Comparison of ENCODE assay signal across 17 cellular contexts in the genomic region with DNA sequence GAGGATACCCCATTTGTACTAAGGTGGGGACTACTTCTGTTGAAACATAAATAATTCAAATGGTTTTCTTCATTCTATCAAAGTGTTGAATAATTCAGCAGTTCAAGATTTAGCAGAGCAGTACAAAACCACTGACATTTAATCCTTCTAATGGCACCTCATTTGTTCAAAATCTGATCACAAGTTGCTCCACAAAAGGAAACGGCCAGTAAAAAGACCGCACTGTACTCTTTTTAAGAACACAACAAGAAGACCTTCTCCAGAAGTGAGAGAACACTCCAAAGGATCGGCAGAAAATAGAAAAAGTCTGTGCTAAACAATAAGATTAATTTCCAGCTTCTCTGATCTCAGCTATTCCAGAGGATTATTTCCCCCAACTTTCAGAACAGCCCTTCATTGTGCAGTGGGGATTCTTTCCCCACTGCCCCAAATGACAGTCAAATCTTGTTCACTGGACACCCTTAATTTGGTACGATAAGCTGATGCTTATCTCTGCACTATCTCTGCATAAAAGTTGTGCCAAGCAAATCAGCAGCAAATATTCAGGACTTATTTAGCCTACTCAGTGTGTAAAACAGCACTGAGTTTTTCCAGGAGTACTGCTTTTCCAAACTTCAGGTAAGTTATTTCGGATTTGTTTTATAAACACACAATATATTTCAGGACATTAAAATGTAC. TPM values are rescaled to one million over a fixed set of nuclear protein-coding genes. Genes with fewer than 3 reads are reported as not detected.
DNase-seq lines count a peak whose midpoint lies in the region; ATAC-seq and TF ChIP-seq lines count a peak whose summit lies in the region.
"Had no signal": no experiment of that assay in that cellular context is flagged by ENCODE, and none has a peak within 500 bp of the region (broad histone marks: within the 10 kb centered on the region; RNA-seq: fewer than 3 reads in every experiment).

No MANE protein-coding gene starts in this region.

- no peaks in the 10 kb centered on the region for H3K9me3 ChIP-seq in WERI-Rb-1 (ENCODE audit: severe bottlenecking)
- H3K9me3 ChIP-seq: breast epithelium, transverse colon had no signal

- no peak overlapping the region for H3K4me3 ChIP-seq in WERI-Rb-1 (ENCODE audit: low read depth, low read length)
- H3K4me3 ChIP-seq: breast epithelium, lung, transverse colon had no signal

- no peaks in the 10 kb centered on the region for H3K27me3 Mint-ChIP-seq in activated CD4-positive, alpha-beta T cell treated with anti-CD3 and anti-CD28 coated beads, Interleukin-2, amount 10 ng/mL, durations not matched to agents 24 days and 14 days
- peaks cover 5% of the 10 kb centered on the region; the same call in 1 of the 2 replicates for H3K27me3 Mint-ChIP-seq in HFFc6 (ENCODE audit: insufficient read depth)
- H3K27me3 Mint-ChIP-seq in activated naive CD8-positive, alpha-beta T cell treated with anti-CD3 and anti-CD28 coated beads, Interleukin-2, amount 10 ng/mL, durations not matched to agents 7 days and 5 days, result no peaks in the 10 kb centered on the region
- no peaks in the 10 kb centered on the region for H3K27me3 Mint-ChIP-seq in neural crest cell (ENCODE audit: low read depth)
- H3K27me3 Mint-ChIP-seq: naive B cell had no signal

- no peak overlapping the region for H3K27ac Mint-ChIP-seq in activated CD4-positive, alpha-beta T cell treated with anti-CD3 and anti-CD28 coated beads, Interleukin-2, amount 10 ng/mL, durations not matched to agents 24 days and 14 days
- H3K27ac Mint-ChIP-seq in HFFc6, result peak overlapping the region; percentile 45
- peak overlapping the region; percentile 61 for H3K27ac Mint-ChIP-seq in activated naive CD8-positive, alpha-beta T cell treated with anti-CD3 and anti-CD28 coated beads, Interleukin-2, amount 10 ng/mL, durations not matched to agents 7 days and 5 days
- peak overlapping the region; percentile 69 for H3K27ac Mint-ChIP-seq in neural crest cell (ENCODE audit: unreplicated experiment)
- H3K27ac Mint-ChIP-seq: naive B cell had no signal

- H3K27me3 ChIP-seq in WERI-Rb-1 (ENCODE audit: insufficient read depth, low read depth, severe bottlenecking), result no peaks in the 10 kb centered on the region
- H3K27me3 ChIP-seq: breast epithelium, transverse colon had no signal

- no peak for ATAC-seq in activated naive CD8-positive, alpha-beta T cell treated with anti-CD3 and anti-CD28 coated beads, Interleukin-2, amount 10 ng/mL, durations not matched to agents 7 days and 5 days (ENCODE audit: low read depth)
- no peak for ATAC-seq in HG03280 (IDR thresholded peaks at IDR 0.05; ENCODE audit: unreplicated experiment)
- ATAC-seq: esophagus mucosa, HCT116 had no signal

- POLR2A ChIA-PET in activated naive CD8-positive, alpha-beta T cell treated with anti-CD3 and anti-CD28 coated beads, Interleukin-2, amount 10 ng/mL, durations not matched to agents 7 days and 5 days (lab: Charles Lee), result interaction anchor here (1.2 kb wide), 1 partner anchor 11 kb away, joined by 3 read pairs; no protein-coding TSS in a partner anchor

- H3K36me3 Mint-ChIP-seq in activated CD4-positive, alpha-beta T cell treated with anti-CD3 and anti-CD28 coated beads, Interleukin-2, amount 10 ng/mL, durations not matched to agents 24 days and 14 days (ENCODE audit: low read depth), result peaks cover 34% of the 10 kb centered on the region
- H3K36me3 Mint-ChIP-seq in HFFc6 (ENCODE audit: low read depth) (no peaks in the 10 kb centered on the region), neural crest cell (ENCODE audit: low read depth) (peaks cover 2% of the 10 kb centered on the region)
- H3K36me3 Mint-ChIP-seq in activated naive CD8-positive, alpha-beta T cell treated with anti-CD3 and anti-CD28 coated beads, Interleukin-2, amount 10 ng/mL, durations not matched to agents 7 days and 5 days, result peaks cover 23% of the 10 kb centered on the region
- H3K36me3 Mint-ChIP-seq: naive B cell had no signal

- no peak for TF ChIP-seq CTCF in HFFc6 (IDR thresholded peaks at IDR 0.05)
- TF ChIP-seq CTCF in neural crest cell (conservative IDR thresholded peaks at IDR 0.05), result no peak
- TF ChIP-seq CTCF in WERI-Rb-1 (IDR thresholded peaks at IDR 0.05; ENCODE audit: low read depth, low read length), result no peak

- DNase-seq in activated CD4-positive, alpha-beta T cell treated with anti-CD3 and anti-CD28 coated beads, Interleukin-2, amount 10 ng/mL, durations not matched to agents 24 days and 14 days, result no peak
- DNase-seq in activated CD4-positive, alpha-beta T cell treated with anti-CD3 and anti-CD28 coated beads for 4 hours, result no peak
- DNase-seq in HFFc6, result no peak
- no peak for DNase-seq in activated naive CD8-positive, alpha-beta T cell treated with anti-CD3 and anti-CD28 coated beads, Interleukin-2, amount 10 ng/mL, durations not matched to agents 7 days and 5 days
- DNase-seq in neural crest cell (ENCODE audit: low read depth, low spot score), result no peak
- DNase-seq in WERI-Rb-1, result no peak
- DNase-seq in ureter (ENCODE audit: low spot score), result no peak
- DNase-seq: activated naive CD4-positive, alpha-beta T cell treated with Interleukin-2 at 50 U/mL for 16 hours; KG1; naive B cell; transverse colon had no signal

- peaks cover 46% of the 10 kb centered on the region for H3K36me3 ChIP-seq in WERI-Rb-1
- H3K36me3 ChIP-seq: breast epithelium, transverse colon had no signal

- H3K9me3 Mint-ChIP-seq in activated CD4-positive, alpha-beta T cell treated with anti-CD3 and anti-CD28 coated beads, Interleukin-2, amount 10 ng/mL, durations not matched to agents 24 days and 14 days, result no peaks in the 10 kb centered on the region
- H3K9me3 Mint-ChIP-seq in HFFc6 (no peaks in the 10 kb centered on the region), neural crest cell (no peaks in the 10 kb centered on the region)
- H3K9me3 Mint-ChIP-seq in activated naive CD8-positive, alpha-beta T cell treated with anti-CD3 and anti-CD28 coated beads, Interleukin-2, amount 10 ng/mL, durations not matched to agents 7 days and 5 days, result no peaks in the 10 kb centered on the region
- H3K9me3 Mint-ChIP-seq: CD14-positive monocyte, naive B cell had no signal

- H3K4me3 Mint-ChIP-seq in activated CD4-positive, alpha-beta T cell treated with anti-CD3 and anti-CD28 coated beads, Interleukin-2, amount 10 ng/mL, durations not matched to agents 24 days and 14 days, result peak overlapping the region; percentile 23
- no peak overlapping the region for H3K4me3 Mint-ChIP-seq in HFFc6
- H3K4me3 Mint-ChIP-seq in activated naive CD8-positive, alpha-beta T cell treated with anti-CD3 and anti-CD28 coated beads, Interleukin-2, amount 10 ng/mL, durations not matched to agents 7 days and 5 days, result peak overlapping the region; percentile 62
- peak overlapping the region; percentile 29 for H3K4me3 Mint-ChIP-seq in neural crest cell
- H3K4me3 Mint-ChIP-seq: CD14-positive monocyte had no signal

- H3K4me1 Mint-ChIP-seq in activated CD4-positive, alpha-beta T cell treated with anti-CD3 and anti-CD28 coated beads, Interleukin-2, amount 10 ng/mL, durations not matched to agents 24 days and 14 days, result peaks cover 53% of the 10 kb centered on the region
- H3K4me1 Mint-ChIP-seq in HFFc6 (ENCODE audit: low read depth), result peaks cover 28% of the 10 kb centered on the region
- H3K4me1 Mint-ChIP-seq in activated naive CD8-positive, alpha-beta T cell treated with anti-CD3 and anti-CD28 coated beads, Interleukin-2, amount 10 ng/mL, durations not matched to agents 7 days and 5 days, result peaks cover 60% of the 10 kb centered on the region
- peaks cover 38% of the 10 kb centered on the region for H3K4me1 Mint-ChIP-seq in neural crest cell

- intact Hi-C loops in activated CD4-positive, alpha-beta T cell treated with anti-CD3 and anti-CD28 coated beads, Interleukin-2, amount 10 ng/mL, durations not matched to agents 24 days and 14 days (cut with micrococcal nuclease), result loop anchor here (10.0 kb wide), 1 partner anchor 1153 kb away; the partner anchor contains the start of gene MLXIP

- no peak overlapping the region for H3K27ac ChIP-seq in WERI-Rb-1
- H3K27ac ChIP-seq: breast epithelium, transverse colon had no signal

RNA-seq across cellular contexts. Expression of gene MPHOSPH9, which starts 5.2 kb away (rescaled TPM):
- 87.1 and 90.3 TPM in 2 replicates for total RNA-seq in activated CD4-positive, alpha-beta T cell treated with anti-CD3 and anti-CD28 coated beads, Interleukin-2, amount 10 ng/mL, durations not matched to agents 24 days and 14 days
- total RNA-seq in HFFc6 (2021; fragmentation: NEBNext Ultra II Directional; extraction: Animal tissue kit (Norgen Biotek cat#: 25700)), result 10 to 100 TPM; 20.7 to 28.6 (median 24.4) TPM
- total RNA-seq in activated naive CD8-positive, alpha-beta T cell treated with anti-CD3 and anti-CD28 coated beads, Interleukin-2, amount 10 ng/mL, durations not matched to agents 7 days and 5 days, result 100 to 1,000 TPM; 121 to 131 TPM
- total RNA-seq in neural crest cell (79.8 and 95.4 TPM in 2 replicates), ureter (30.4 TPM)

RNA-seq across cellular contexts. Expression of gene MTRFR, which starts 5.5 kb away (rescaled TPM):
- 30.3 and 30.5 TPM in 2 replicates for total RNA-seq in activated CD4-positive, alpha-beta T cell treated with anti-CD3 and anti-CD28 coated beads, Interleukin-2, amount 10 ng/mL, durations not matched to agents 24 days and 14 days
- 1 to 10 TPM; 7.8 to 9.1 (median 8.8) TPM for total RNA-seq in HFFc6 (2021; fragmentation: NEBNext Ultra II Directional; extraction: Animal tissue kit (Norgen Biotek cat#: 25700))
- 10 to 100 TPM; 41.2 to 42.1 TPM for total RNA-seq in activated naive CD8-positive, alpha-beta T cell treated with anti-CD3 and anti-CD28 coated beads, Interleukin-2, amount 10 ng/mL, durations not matched to agents 7 days and 5 days
- total RNA-seq in neural crest cell, result 18.8 and 19.0 TPM in 2 replicates
- 14.6 TPM for total RNA-seq in ureter

RNA-seq across cellular contexts. Expression of gene CDK2AP1, which starts 43.9 kb away (rescaled TPM):
- total RNA-seq in activated CD4-positive, alpha-beta T cell treated with anti-CD3 and anti-CD28 coated beads, Interleukin-2, amount 10 ng/mL, durations not matched to agents 24 days and 14 days, result 78.0 and 80.5 TPM in 2 replicates
- 100 to 1,000 TPM; 325 to 389 (median 363) TPM for total RNA-seq in HFFc6 (2021; fragmentation: NEBNext Ultra II Directional; extraction: Animal tissue kit (Norgen Biotek cat#: 25700))
- 10 to 100 TPM; 31.7 to 32.3 TPM for total RNA-seq in activated naive CD8-positive, alpha-beta T cell treated with anti-CD3 and anti-CD28 coated beads, Interleukin-2, amount 10 ng/mL, durations not matched to agents 7 days and 5 days
- total RNA-seq in neural crest cell, result 223 and 234 TPM in 2 replicates
- 144 TPM for total RNA-seq in ureter
